8 cellular contexts compared by ENCODE assay signal in genomic region chr15:75758071-75758872, GRCh38. TPM values are rescaled to one million over a fixed set of nuclear protein-coding genes. Genes with fewer than 3 reads are reported as not detected.
DNase-seq lines count a peak whose midpoint lies in the region; ATAC-seq, FAIRE-seq and TF ChIP-seq lines count a peak whose summit lies in the region.

No MANE protein-coding gene starts in this region.

- H3K9ac ChIP-seq in liver (ENCODE audit: low read depth in 1 of 2, low read length in 2 of 2), result peak overlapping the region; percentile 5 to 27

- peak in 1 of 2 donors; percentile 26 for TF ChIP-seq RAD21 in liver (IDR thresholded peaks at IDR 0.05)

- H3K27me3 ChIP-seq in dorsolateral prefrontal cortex (no peaks in the 10 kb centered on the region), liver (ENCODE audit: control insufficient read depth in 4 of 4, insufficient read depth in 4 of 4, low read length in 3 of 4) (no peaks in the 10 kb centered on the region)

- peak in 40 of 56 donors; percentile 4 to 61 (median 42) for TF ChIP-seq CTCF in dorsolateral prefrontal cortex (IDR thresholded peaks at IDR 0.05 in 54 of 56, conservative IDR thresholded peaks at IDR 0.05 in 2 of 56; ENCODE audit: low read depth in 1 of 56, partially characterized antibody in 56 of 56)
- no peak for TF ChIP-seq CTCF in liver (IDR thresholded peaks at IDR 0.05; ENCODE audit: low read depth, low read length, missing input control)

- FAIRE-seq in A204.1 (lab: Jason Lieb, UNC) (peak; percentile 61), GM18507 (lab: Jason Lieb, UNC) (peak; percentile 87)

- peak overlapping the region in 56 of 59 donors; percentile 5 to 92 (median 78) for H3K27ac ChIP-seq in dorsolateral prefrontal cortex
- H3K27ac ChIP-seq in liver (ENCODE audit: low read depth in 1 of 2, low read length in 2 of 2), result peak overlapping the region; percentile 59 to 63

- no peaks in the 10 kb centered on the region for H3K9me3 ChIP-seq in liver (ENCODE audit: control insufficient read depth in 4 of 4, low read length in 3 of 4)

- H3K4me1 ChIP-seq in liver (ENCODE audit: control insufficient read depth in 4 of 4, insufficient read depth in 4 of 4, low read length in 3 of 4), result peaks cover 3 to 12% (median 5%) of the 10 kb centered on the region in 4 donors

- H3K4me3 ChIP-seq in dorsolateral prefrontal cortex, result peak overlapping the region; percentile 48 to 88 (median 70)
- H3K4me3 ChIP-seq in liver (ENCODE audit: low read depth in 1 of 3, low read length in 3 of 3), result peak overlapping the region; percentile 15 to 74 (median 65)

- peak; percentile 90 for ATAC-seq in HG03280 (IDR thresholded peaks at IDR 0.05; ENCODE audit: unreplicated experiment)

- intact Hi-C loops in dorsolateral prefrontal cortex (cut with DNase I), result loop anchor here in 1 of 2 donors (2.0 to 5.0 kb wide), 2 partner anchors 19 to 306 kb away; partner anchors contain the start of gene SIN3A

- WGBS in liver, result 3% methylated on average over 35 of the region's 35 CpGs

- H3K36me3 ChIP-seq in liver (ENCODE audit: control insufficient read depth in 4 of 4, insufficient read depth in 3 of 4, low read depth in 1 of 4, low read length in 3 of 4), result no peaks in the 10 kb centered on the region

- peak; percentile 84 for DNase-seq in GM18507 (ENCODE audit: extremely low spot score, insufficient read length, low read depth)
- peak; percentile 82 for DNase-seq in NCI-H524 treated with DMSO at 0.1 percent for 48 hours (lab: John Stamatoyannopoulos, UW)
- peak; percentile 37 to 50 for DNase-seq in activated CD4-positive, alpha-beta T cell treated with anti-CD3 and anti-CD28 coated beads, Interleukin-2, amount 50 U/mL, for 24 hours (ENCODE audit: low read depth in 1 of 2, low spot score in 1 of 2)
- peak; percentile 76 to 92 (median 88) for DNase-seq in dorsolateral prefrontal cortex
- DNase-seq in stimulated activated CD4-positive, alpha-beta T cell treated with anti-CD3 and anti-CD28 coated beads, Interleukin-4, amount 100 ng/mL, for 4 hours, result peak; percentile 44 to 57

TF ChIP-seq in liver, 16 proteins besides CTCF, POLR2A, EP300 and RAD21:
- TF ChIP-seq FOXA2 (IDR thresholded peaks at IDR 0.05) (no peak), NR2F2 (IDR thresholded peaks at IDR 0.05) (no peak), MAX (IDR thresholded peaks at IDR 0.05) (no peak), EGR1 (IDR thresholded peaks at IDR 0.05; ENCODE audit: low read depth in 2 of 2) (no peak), YY1 (IDR thresholded peaks at IDR 0.05) (peak; percentile 55), HNF4A (conservative IDR thresholded peaks at IDR 0.05) (peak in 1 of 2 donors; percentile 32), ZBTB33 (IDR thresholded peaks at IDR 0.05) (no peak), JUND (IDR thresholded peaks at IDR 0.05) (no peak), RXRA (IDR thresholded peaks at IDR 0.05) (peak; percentile 46 to 62), ATF3 (IDR thresholded peaks at IDR 0.05) (no peak), REST (IDR thresholded peaks at IDR 0.05) (peak; percentile 31), FOXA1 (IDR thresholded peaks at IDR 0.05) (no peak), HNF4G (IDR thresholded peaks at IDR 0.05) (no peak), TAF1 (conservative IDR thresholded peaks at IDR 0.05) (peak; percentile 49), GABPA (IDR thresholded peaks at IDR 0.05 in 1 of 2, conservative IDR thresholded peaks at IDR 0.05 in 1 of 2) (peak; percentile 47 to 82), SP1 (IDR thresholded peaks at IDR 0.05) (no peak)
TF ChIP-seq in liver: peak in this region for 6.

RNA-seq across cellular contexts. Expression of gene CSPG4, which starts 45.6 kb away (rescaled TPM):
- total RNA-seq in dorsolateral prefrontal cortex (10 to 100 TPM in 109 of 120 experiments, 1 to 10 TPM in 11; 5.6 to 30.1 (median 13.8) TPM), liver (1 to 10 TPM; 1.2 to 1.5 TPM)
- under 1 TPM; 0.07 to 0.36 TPM for polyA plus RNA-seq in liver

Comparison
In these comparisons a context has a peak if more than half of its experiments do, and no peak if none do; other contexts are left out.
1. Peak in every context shown above with its lines: DNase-seq, ATAC-seq, H3K4me3 ChIP-seq and H3K27ac ChIP-seq.